19 cellular contexts compared by ENCODE assay signal in the genomic region with DNA sequence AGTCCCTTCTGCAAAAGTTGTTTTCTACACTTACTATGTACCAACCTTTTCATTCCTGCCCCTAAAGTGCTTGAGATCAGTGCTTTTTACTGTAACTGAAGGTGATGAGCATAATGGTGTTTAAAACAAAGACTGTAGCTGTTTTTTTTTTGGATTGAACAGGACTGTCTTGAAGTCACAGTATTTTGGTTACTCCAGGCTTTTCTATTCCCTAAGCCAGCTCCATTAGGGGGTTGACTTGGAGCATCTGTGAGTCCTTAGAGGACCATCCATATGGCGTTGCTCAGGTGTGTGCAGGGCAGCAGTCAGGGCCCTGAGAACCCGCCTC.
"Had no signal": no experiment of that assay in that cellular context is flagged by ENCODE, and none has a peak within 500 bp of the region (broad histone marks: within the 10 kb centered on the region; RNA-seq: fewer than 3 reads in every experiment).

No MANE protein-coding gene starts in this region.

- H3K79me2 ChIP-seq: hepatocyte had no signal

- H3K27ac Mint-ChIP-seq: activated CD4-positive, alpha-beta memory T cell treated with anti-CD3 and anti-CD28 coated beads, Interleukin-2, amount 10 ng/mL, durations not matched to agents 7 days and 5 days; activated T-helper 17 cell treated with anti-CD3 and anti-CD28 coated beads, Interleukin-2, amount 50 U/mL, for 72 hours; nephron; stimulated activated memory B cell treated with anti-CD40 and anti-IgM and Interleukin-4, amounts not matched to agents 10 μg/mL and 1 μg/mL and 100 μg/mL, for 72 hours; T-helper 2 cell treated with Interferon-gamma antibody and Interleukin-4, amounts not matched to agents 5 μg/mL and 100 μg/mL, for 36 hours had no signal

- H3K4me1 ChIP-seq: foreskin keratinocyte, vagina had no signal

- ATAC-seq: stimulated activated memory B cell treated with anti-CD40 and anti-IgM and Interleukin-4, amounts not matched to agents 10 μg/mL and 1 μg/mL and 100 μg/mL, for 72 hours had no signal

- H2AFZ ChIP-seq: hepatocyte had no signal

- H3K4me3 Mint-ChIP-seq: activated CD4-positive, alpha-beta memory T cell treated with anti-CD3 and anti-CD28 coated beads, Interleukin-2, amount 10 ng/mL, durations not matched to agents 7 days and 5 days; activated CD4-positive, alpha-beta T cell treated with anti-CD3 and anti-CD28 coated beads, Interleukin-2, amount 10 ng/mL, durations not matched to agents 24 days and 14 days; activated naive CD8-positive, alpha-beta T cell; activated T-helper 17 cell treated with anti-CD3 and anti-CD28 coated beads, Interleukin-2, amount 50 U/mL, for 72 hours; immature natural killer cell; nephron; stimulated activated memory B cell treated with anti-CD40 and anti-IgM and Interleukin-4, amounts not matched to agents 10 μg/mL and 1 μg/mL and 100 μg/mL, for 72 hours; T-helper 2 cell treated with Interferon-gamma antibody and Interleukin-4, amounts not matched to agents 5 μg/mL and 100 μg/mL, for 36 hours had no signal

- H3K4me2 ChIP-seq: hepatocyte, smooth muscle cell had no signal

- H3K9me3 ChIP-seq: adrenal gland, ascending aorta, left lung, sigmoid colon, transverse colon, vagina had no signal

- H3K4me1 Mint-ChIP-seq: activated T-helper 17 cell treated with anti-CD3 and anti-CD28 coated beads, Interleukin-2, amount 50 U/mL, for 72 hours; nephron had no signal

- H3K27me3 Mint-ChIP-seq: activated CD4-positive, alpha-beta memory T cell treated with anti-CD3 and anti-CD28 coated beads, Interleukin-2, amount 10 ng/mL, durations not matched to agents 7 days and 5 days; activated CD4-positive, alpha-beta T cell treated with anti-CD3 and anti-CD28 coated beads, Interleukin-2, amount 10 ng/mL, durations not matched to agents 24 days and 14 days; activated naive CD8-positive, alpha-beta T cell; activated T-helper 17 cell treated with anti-CD3 and anti-CD28 coated beads, Interleukin-2, amount 50 U/mL, for 72 hours; stimulated activated memory B cell treated with anti-CD40 and anti-IgM and Interleukin-4, amounts not matched to agents 10 μg/mL and 1 μg/mL and 100 μg/mL, for 72 hours had no signal

- H3K27me3 ChIP-seq: adrenal gland, ascending aorta, brain microvascular endothelial cell, foreskin keratinocyte, hepatocyte, left lung, sigmoid colon, transverse colon, vagina had no signal

- H3K27ac ChIP-seq: ascending aorta, brain microvascular endothelial cell, foreskin keratinocyte, hepatocyte, left lung, sigmoid colon, transverse colon, vagina, VCaP had no signal

- H3K9me3 Mint-ChIP-seq: activated CD4-positive, alpha-beta memory T cell treated with anti-CD3 and anti-CD28 coated beads, Interleukin-2, amount 10 ng/mL, durations not matched to agents 7 days and 5 days; activated CD4-positive, alpha-beta T cell treated with anti-CD3 and anti-CD28 coated beads, Interleukin-2, amount 10 ng/mL, durations not matched to agents 24 days and 14 days; activated T-helper 17 cell treated with anti-CD3 and anti-CD28 coated beads, Interleukin-2, amount 50 U/mL, for 72 hours; immature natural killer cell; nephron; stimulated activated memory B cell treated with anti-CD40 and anti-IgM and Interleukin-4, amounts not matched to agents 10 μg/mL and 1 μg/mL and 100 μg/mL, for 72 hours; T-helper 2 cell treated with Interferon-gamma antibody and Interleukin-4, amounts not matched to agents 5 μg/mL and 100 μg/mL, for 36 hours had no signal

- H3K4me3 ChIP-seq: adrenal gland, ascending aorta, hepatocyte, left lung, sigmoid colon, smooth muscle cell, transverse colon, vagina had no signal
